ENCODE assay signal across 10 cellular contexts in the genomic region with DNA sequence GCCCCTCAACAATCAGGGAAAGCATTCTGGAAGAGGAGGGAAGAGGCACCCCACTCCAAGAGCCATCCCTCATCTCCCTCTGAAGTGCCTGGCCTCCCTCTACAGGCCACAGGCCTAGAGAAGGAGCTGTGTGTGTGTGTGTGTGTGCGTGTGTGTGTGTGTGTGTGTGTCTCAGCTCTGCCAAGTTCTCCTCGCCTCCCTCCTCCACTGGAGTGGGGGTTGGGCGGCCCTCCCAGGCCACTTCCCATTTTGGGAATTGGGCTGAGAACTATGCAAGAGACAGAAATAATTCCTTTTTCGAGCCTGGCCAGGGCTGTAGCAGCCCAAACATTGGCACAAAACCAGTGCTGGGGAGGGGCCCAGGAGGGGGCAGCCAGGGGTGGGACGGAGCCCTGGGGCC. TPM values are rescaled to one million over a fixed set of nuclear protein-coding genes. Genes with fewer than 3 reads are reported as not detected.
DNase-seq lines count a peak whose midpoint lies in the region; FAIRE-seq and TF ChIP-seq lines count a peak whose summit lies in the region.
"Had no signal": no experiment of that assay in that cellular context is flagged by ENCODE, and none has a peak within 500 bp of the region (broad histone marks: within the 10 kb centered on the region; RNA-seq: fewer than 3 reads in every experiment).

No MANE protein-coding gene starts in this region.

- DNase-seq in DMS 273 (lab: John Stamatoyannopoulos, UW; ENCODE audit: unreplicated experiment) (peak; percentile 14), DMS 273 treated with DMSO at 0.1 percent for 48 hours (lab: John Stamatoyannopoulos, UW) (no peak), fibroblast of villous mesenchyme (ENCODE audit: low read depth) (peak; percentile 12), ureter (ENCODE audit: low spot score) (peak; percentile 85), GM19239 (ENCODE audit: insufficient read length, low spot score) (no peak), COR-L47 (lab: John Stamatoyannopoulos, UW) (no peak), GM10266 (ENCODE audit: extremely low spot score) (no peak)

- H3K36me3 ChIP-seq in muscle layer of colon (ENCODE audit: insufficient read depth, low read length): no peaks in the 10 kb centered on the region

- H3K27me3 ChIP-seq in muscle layer of colon (ENCODE audit: control insufficient read depth in 1 of 2, insufficient read depth in 2 of 2, low read length in 2 of 2): no peaks in the 10 kb centered on the region

- H3K4me1 ChIP-seq in muscle layer of colon (ENCODE audit: insufficient read depth, low read length): peaks cover 68% of the 10 kb centered on the region

- TF ChIP-seq CTCF in fibroblast of villous mesenchyme (IDR thresholded peaks at IDR 0.05; ENCODE audit: insufficient read depth, low read depth, low read length): no peak
- TF ChIP-seq CTCF in GM10266 (IDR thresholded peaks at IDR 0.05; ENCODE audit: control insufficient read depth, insufficient read depth, low read depth, missing control alignments): no peak

- H3K4me3 ChIP-seq in fibroblast of villous mesenchyme (ENCODE audit: low read depth, low read length) (no peak overlapping the region), muscle layer of colon (ENCODE audit: low read depth in 1 of 2, low read length in 2 of 2) (no peak overlapping the region)

- H3K27ac ChIP-seq in muscle layer of colon (ENCODE audit: low read depth, low read length): peak overlapping the region; percentile 90
- H3K27ac ChIP-seq: 22Rv1 had no signal

- no peak for FAIRE-seq in GM19239 (lab: Jason Lieb, UNC)

- no peak overlapping the region for H3K9ac ChIP-seq in muscle layer of colon (ENCODE audit: low read length)

- H3K9me3 ChIP-seq in muscle layer of colon (ENCODE audit: low read length): no peaks in the 10 kb centered on the region

RNA-seq across cellular contexts. Expression of gene KCNB1, which starts 35.7 kb away (rescaled TPM):
- 0.32 TPM in 1 of 2 replicates, not detected in the other for total RNA-seq in fibroblast of villous mesenchyme
- 1.6 TPM for total RNA-seq in ureter
- total RNA-seq: epithelial cell of proximal tubule had no signal

Comparison
In these comparisons a context has a peak if more than half of its experiments do, and no peak if none do; other contexts are left out.
1. DNase-seq: peak in DMS 273 (single experiment), fibroblast of villous mesenchyme (single experiment) and ureter (single experiment); none in DMS 273 treated with DMSO at 0.1 percent for 48 hours (single experiment), GM19239 (single experiment), COR-L47 (single experiment) and GM10266 (single experiment).